ENCODE assay signal across 1 cellular context in the genomic region with DNA sequence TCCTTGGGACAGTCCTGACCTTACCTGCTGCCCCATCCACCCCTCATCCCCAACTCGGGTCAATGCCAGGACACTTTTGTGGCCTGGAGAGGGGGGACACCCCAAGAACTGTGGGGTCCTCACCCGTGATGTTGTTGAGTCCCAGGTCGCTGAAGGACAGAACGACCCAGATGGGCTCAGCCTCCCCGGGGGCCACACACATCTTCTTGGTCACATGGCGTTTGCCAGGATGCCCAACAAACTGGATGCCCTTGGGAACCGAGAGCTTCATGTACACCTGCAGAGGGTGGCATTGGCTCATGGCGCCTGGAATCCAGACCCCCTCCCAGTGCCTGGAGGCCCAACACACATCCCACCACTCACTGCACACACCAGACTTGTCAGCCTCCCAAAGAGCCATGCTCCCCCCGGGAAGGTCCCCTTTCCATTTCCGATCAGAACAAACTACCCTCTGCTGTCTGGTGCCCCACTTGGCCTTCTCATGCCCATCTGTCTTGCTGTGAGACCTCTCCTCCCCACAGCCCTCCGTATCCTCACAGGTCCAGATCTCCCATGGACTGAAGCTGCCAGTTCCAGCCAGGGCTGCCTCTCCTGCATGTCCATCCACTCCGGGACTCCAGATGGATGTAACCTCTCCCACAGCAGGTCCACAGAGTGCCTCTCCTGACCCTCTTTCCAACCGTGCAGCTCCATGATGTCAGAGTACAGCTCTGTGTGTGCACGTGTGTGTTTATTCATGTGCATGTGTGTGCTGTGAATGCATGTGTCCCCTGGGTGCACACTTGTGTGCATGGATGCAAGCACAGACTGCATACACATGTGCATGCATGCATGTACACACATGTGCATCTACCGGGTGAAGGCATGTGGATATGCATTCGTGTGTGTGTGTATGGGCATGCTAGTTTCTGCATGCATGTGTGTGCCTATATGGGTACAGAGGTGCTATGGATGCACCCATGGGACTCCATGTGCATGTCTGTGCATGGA.
TF ChIP-seq lines count a peak whose summit lies in the region.

No MANE protein-coding gene starts in this region.

TF ChIP-seq in HepG2, 621 proteins besides CTCF, POLR2A, EP300 and RAD21:
- TF ChIP-seq HOMEZ (CRISPR knock-in tag; IDR thresholded peaks at IDR 0.05; ENCODE audit: low read depth) (no peak), MNT (IDR thresholded peaks at IDR 0.05) (peak; percentile 92)
